Comparison of ENCODE assay signal across 14 cellular contexts in the genomic region with DNA sequence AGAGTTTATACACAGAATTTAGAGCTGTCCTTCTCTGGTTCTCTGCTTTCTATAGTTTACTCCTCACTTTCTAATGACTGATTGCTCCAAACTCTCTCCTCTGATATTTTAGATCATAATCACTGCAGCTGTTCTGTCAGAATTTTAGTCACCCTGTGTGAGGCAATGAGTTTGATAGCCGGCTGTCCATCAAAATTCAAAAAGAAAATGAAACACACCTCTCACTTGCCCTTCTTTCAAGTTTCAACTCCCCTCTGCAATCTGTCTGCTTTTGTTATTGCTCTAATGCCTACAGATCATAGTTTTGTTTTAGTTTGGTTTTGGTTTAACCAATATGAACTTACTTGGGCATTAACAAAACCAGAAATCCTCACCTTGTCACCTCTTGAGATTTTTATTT. TPM values are rescaled to one million over a fixed set of nuclear protein-coding genes. Genes with fewer than 3 reads are reported as not detected.
DNase-seq lines count a peak whose midpoint lies in the region; ATAC-seq and TF ChIP-seq lines count a peak whose summit lies in the region.
"Had no signal": no experiment of that assay in that cellular context is flagged by ENCODE, and none has a peak within 500 bp of the region (broad histone marks: within the 10 kb centered on the region; RNA-seq: fewer than 3 reads in every experiment).

No MANE protein-coding gene starts in this region.

- intact Hi-C loops in activated CD4-positive, alpha-beta T cell treated with anti-CD3 and anti-CD28 coated beads for 36 hours (cut with DNase I, micrococcal nuclease): loop anchor here (5.0 to 10.0 kb wide), 5 partner anchors 83 to 933 kb away; a partner anchor contains a TSS
- intact Hi-C loops in upper lobe of right lung (cut with DNase I): loop anchor here (10.0 kb wide), 1 partner anchor 383 kb away; no protein-coding TSS in a partner anchor

- H4K12ac ChIP-seq in trophoblast cell (ENCODE audit: low read depth, low read length): no peak overlapping the region

- H3K18ac ChIP-seq in trophoblast cell (ENCODE audit: low read length): no peak overlapping the region

- no peaks in the 10 kb centered on the region for H3K79me1 ChIP-seq in trophoblast cell (ENCODE audit: low read length)

- H3K4me3 Mint-ChIP-seq in activated CD4-positive, alpha-beta T cell treated with anti-CD3 and anti-CD28 coated beads for 36 hours: no peak overlapping the region
- no peak overlapping the region for H3K4me3 Mint-ChIP-seq in activated CD4-positive, alpha-beta T cell treated with anti-CD3 and anti-CD28 coated beads, Interleukin-2, amount 10 ng/mL, durations not matched to agents 7 days and 5 days
- H3K4me3 Mint-ChIP-seq: immature natural killer cell had no signal

- no peak overlapping the region for H3K27ac ChIP-seq in trophoblast cell (ENCODE audit: low read depth, low read length)
- H3K27ac ChIP-seq in upper lobe of right lung: no peak overlapping the region

- no peak overlapping the region for H2BK120ac ChIP-seq in trophoblast cell (ENCODE audit: insufficient read depth, low read length, poor library complexity)

- no peak for DNase-seq in activated CD4-positive, alpha-beta T cell treated with anti-CD3 and anti-CD28 coated beads for 36 hours
- DNase-seq in activated CD4-positive, alpha-beta T cell treated with anti-CD3 and anti-CD28 coated beads, Interleukin-2, amount 10 ng/mL, durations not matched to agents 7 days and 5 days: no peak
- peak; percentile 13 to 71 for DNase-seq in trophoblast cell
- no peak for DNase-seq in activated gamma-delta T cell (lab: John Stamatoyannopoulos, UW)
- no peak for DNase-seq in upper lobe of right lung
- DNase-seq: amniotic stem cell; cortex of kidney; immature natural killer cell; NCI-H526 treated with DMSO at 0.1 percent for 48 hours; SHP77 treated with DMSO at 0.1 percent for 48 hours; stimulated activated CD4-positive, alpha-beta T cell treated with anti-CD3 and anti-CD28 coated beads, Interleukin-15, amount 100 ng/mL, for 24 hours had no signal

- H2AFZ ChIP-seq in trophoblast cell (ENCODE audit: insufficient read depth, low read length, poor library complexity): no peak overlapping the region

- H3K9me3 Mint-ChIP-seq in activated CD4-positive, alpha-beta T cell treated with anti-CD3 and anti-CD28 coated beads for 36 hours (ENCODE audit: low read depth): no peaks in the 10 kb centered on the region
- H3K9me3 Mint-ChIP-seq in activated CD4-positive, alpha-beta T cell treated with anti-CD3 and anti-CD28 coated beads, Interleukin-2, amount 10 ng/mL, durations not matched to agents 7 days and 5 days: no peaks in the 10 kb centered on the region
- H3K9me3 Mint-ChIP-seq: immature natural killer cell had no signal

- no peak overlapping the region for H2BK12ac ChIP-seq in trophoblast cell (ENCODE audit: low read length)

- no peaks in the 10 kb centered on the region for H3K27me3 ChIP-seq in trophoblast cell (ENCODE audit: insufficient read depth, low read length)
- H3K27me3 ChIP-seq in upper lobe of right lung: no peaks in the 10 kb centered on the region

- no peak overlapping the region for H4K91ac ChIP-seq in trophoblast cell (ENCODE audit: low read depth, low read length)

- no CpG with 5 or more reads among the region's 1 CpG for WGBS in trophoblast cell (ENCODE audit: extremely low coverage, insufficient coverage, insufficient read length)

- no peak overlapping the region for H3K4me3 ChIP-seq in trophoblast cell (ENCODE audit: low read depth, low read length)
- no peak overlapping the region for H3K4me3 ChIP-seq in upper lobe of right lung

- no peak overlapping the region for H2AK5ac ChIP-seq in trophoblast cell (ENCODE audit: low read length)

- POLR2A ChIA-PET in activated CD4-positive, alpha-beta T cell treated with anti-CD3 and anti-CD28 coated beads for 36 hours (lab: Charles Lee): no interaction called here
- POLR2A ChIA-PET in activated CD4-positive, alpha-beta T cell treated with anti-CD3 and anti-CD28 coated beads, Interleukin-2, amount 10 ng/mL, durations not matched to agents 7 days and 5 days (lab: Charles Lee): interaction anchor here (0.6 kb wide), 1 partner anchor 620 kb away, joined by 3 read pairs; no protein-coding TSS in a partner anchor

- peaks cover 18% of the 10 kb centered on the region for H3K27me3 Mint-ChIP-seq in activated CD4-positive, alpha-beta T cell treated with anti-CD3 and anti-CD28 coated beads for 36 hours
- H3K27me3 Mint-ChIP-seq in activated CD4-positive, alpha-beta T cell treated with anti-CD3 and anti-CD28 coated beads, Interleukin-2, amount 10 ng/mL, durations not matched to agents 7 days and 5 days: peaks cover 15% of the 10 kb centered on the region

- no peak overlapping the region for H3K23ac ChIP-seq in trophoblast cell (ENCODE audit: low read length)

- H3K36me3 Mint-ChIP-seq in activated CD4-positive, alpha-beta T cell treated with anti-CD3 and anti-CD28 coated beads for 36 hours (ENCODE audit: low read depth): no peaks in the 10 kb centered on the region
- H3K36me3 Mint-ChIP-seq in activated CD4-positive, alpha-beta T cell treated with anti-CD3 and anti-CD28 coated beads, Interleukin-2, amount 10 ng/mL, durations not matched to agents 7 days and 5 days (ENCODE audit: low read depth): no peaks in the 10 kb centered on the region
- H3K36me3 Mint-ChIP-seq: immature natural killer cell had no signal

- H3K79me2 ChIP-seq in trophoblast cell (ENCODE audit: control insufficient read depth, insufficient read depth, low read length, poor library complexity): no peaks in the 10 kb centered on the region

- no peak overlapping the region for H2BK5ac ChIP-seq in trophoblast cell (ENCODE audit: low read depth, low read length, poor library complexity)

- no peak for TF ChIP-seq CTCF in upper lobe of right lung (IDR thresholded peaks at IDR 0.05)

- H3K4me1 ChIP-seq in trophoblast cell (ENCODE audit: control insufficient read depth in 1 of 2, insufficient read depth in 2 of 2, low read length in 2 of 2) (no peaks in the 10 kb centered on the region), upper lobe of right lung (peaks cover 7% of the 10 kb centered on the region)

- peaks cover 3% of the 10 kb centered on the region for H3K4me1 Mint-ChIP-seq in activated CD4-positive, alpha-beta T cell treated with anti-CD3 and anti-CD28 coated beads for 36 hours
- peaks cover 7% of the 10 kb centered on the region for H3K4me1 Mint-ChIP-seq in activated CD4-positive, alpha-beta T cell treated with anti-CD3 and anti-CD28 coated beads, Interleukin-2, amount 10 ng/mL, durations not matched to agents 7 days and 5 days
- H3K4me1 Mint-ChIP-seq: immature natural killer cell had no signal

- no peak overlapping the region for H3K4ac ChIP-seq in trophoblast cell (ENCODE audit: low read depth, low read length)

- no peaks in the 10 kb centered on the region for H3K9me3 ChIP-seq in trophoblast cell (ENCODE audit: insufficient read depth, low read depth, low read length)
- no peaks in the 10 kb centered on the region for H3K9me3 ChIP-seq in upper lobe of right lung

- CTCF ChIA-PET in activated CD4-positive, alpha-beta T cell treated with anti-CD3 and anti-CD28 coated beads for 36 hours (lab: Charles Lee): interaction anchor here (0.8 to 1.2 kb wide), 2 partner anchors 181 to 385 kb away, joined by 3 to 4 read pairs; no protein-coding TSS in a partner anchor
- CTCF ChIA-PET in activated CD4-positive, alpha-beta T cell treated with anti-CD3 and anti-CD28 coated beads, Interleukin-2, amount 10 ng/mL, durations not matched to agents 7 days and 5 days (lab: Charles Lee): no interaction called here

- H3K36me3 ChIP-seq in trophoblast cell (ENCODE audit: control insufficient read depth in 1 of 2, insufficient read depth in 2 of 2, low read length in 2 of 2): no peaks in the 10 kb centered on the region
- H3K36me3 ChIP-seq in upper lobe of right lung: no peaks in the 10 kb centered on the region

- H4K8ac ChIP-seq in trophoblast cell (ENCODE audit: low read depth, low read length): no peak overlapping the region

- H3K4me2 ChIP-seq in trophoblast cell (ENCODE audit: low read length): no peak overlapping the region

- no peak overlapping the region for H3K9ac ChIP-seq in trophoblast cell (ENCODE audit: low read length)

- ATAC-seq in activated CD4-positive, alpha-beta T cell treated with anti-CD3 and anti-CD28 coated beads for 36 hours: peak; percentile 65
- ATAC-seq in GM21619 (IDR thresholded peaks at IDR 0.05; ENCODE audit: unreplicated experiment): peak; percentile 69
- ATAC-seq in HG03135 (IDR thresholded peaks at IDR 0.05; ENCODE audit: unreplicated experiment): peak; percentile 63
- no peak for ATAC-seq in HG02588 (IDR thresholded peaks at IDR 0.05; ENCODE audit: unreplicated experiment)
- ATAC-seq in upper lobe of right lung: no peak

- no peak overlapping the region for H3K27ac Mint-ChIP-seq in activated CD4-positive, alpha-beta T cell treated with anti-CD3 and anti-CD28 coated beads for 36 hours
- H3K27ac Mint-ChIP-seq in activated CD4-positive, alpha-beta T cell treated with anti-CD3 and anti-CD28 coated beads, Interleukin-2, amount 10 ng/mL, durations not matched to agents 7 days and 5 days: no peak overlapping the region
- H3K27ac Mint-ChIP-seq: immature natural killer cell had no signal

- H3K14ac ChIP-seq in trophoblast cell (ENCODE audit: low read length): no peak overlapping the region

RNA-seq across cellular contexts. Expression of a gene that starts 23.3 kb away (rescaled TPM):
- under 1 TPM in 1 of 2 experiments, not detected in 1; 0.07 TPM for total RNA-seq in activated CD4-positive, alpha-beta T cell treated with anti-CD3 and anti-CD28 coated beads for 36 hours
- not detected for total RNA-seq in activated CD4-positive, alpha-beta T cell treated with anti-CD3 and anti-CD28 coated beads, Interleukin-2, amount 10 ng/mL, durations not matched to agents 7 days and 5 days
- polyA plus RNA-seq in trophoblast cell (2013): 1.9 and 2.0 TPM in 2 replicates
- total RNA-seq in upper lobe of right lung: 31.9 TPM

RNA-seq across cellular contexts. Expression of a gene that starts 55.1 kb away (rescaled TPM):
- total RNA-seq in activated CD4-positive, alpha-beta T cell treated with anti-CD3 and anti-CD28 coated beads for 36 hours: not detected
- not detected for total RNA-seq in activated CD4-positive, alpha-beta T cell treated with anti-CD3 and anti-CD28 coated beads, Interleukin-2, amount 10 ng/mL, durations not matched to agents 7 days and 5 days
- 4.7 and 4.8 TPM in 2 replicates for polyA plus RNA-seq in trophoblast cell (2013)
- total RNA-seq in upper lobe of right lung: 1.4 TPM

Comparison
In these comparisons a context has a peak if more than half of its experiments do, and no peak if none do; other contexts are left out.
1. ATAC-seq: peak in activated CD4-positive, alpha-beta T cell treated with anti-CD3 and anti-CD28 coated beads for 36 hours (single experiment), GM21619 (single experiment) and HG03135 (single experiment); none in HG02588 (single experiment) and upper lobe of right lung (single experiment).
2. DNase-seq: peak in trophoblast cell (2 of 2); none in activated CD4-positive, alpha-beta T cell treated with anti-CD3 and anti-CD28 coated beads for 36 hours (single experiment), activated CD4-positive, alpha-beta T cell treated with anti-CD3 and anti-CD28 coated beads, Interleukin-2, amount 10 ng/mL, durations not matched to agents 7 days and 5 days (single experiment), activated gamma-delta T cell (single experiment) and upper lobe of right lung (single experiment).
3. RNA of a gene that starts 23.3 kb away (total RNA-seq): 31.9 TPM in upper lobe of right lung (single experiment); 0.07 TPM in activated CD4-positive, alpha-beta T cell treated with anti-CD3 and anti-CD28 coated beads for 36 hours and not detected in activated CD4-positive, alpha-beta T cell treated with anti-CD3 and anti-CD28 coated beads, Interleukin-2, amount 10 ng/mL, durations not matched to agents 7 days and 5 days; every median in the first group is over 10 times any median in the second.